ENCODE assay signal across 17 cellular contexts in the genomic region with DNA sequence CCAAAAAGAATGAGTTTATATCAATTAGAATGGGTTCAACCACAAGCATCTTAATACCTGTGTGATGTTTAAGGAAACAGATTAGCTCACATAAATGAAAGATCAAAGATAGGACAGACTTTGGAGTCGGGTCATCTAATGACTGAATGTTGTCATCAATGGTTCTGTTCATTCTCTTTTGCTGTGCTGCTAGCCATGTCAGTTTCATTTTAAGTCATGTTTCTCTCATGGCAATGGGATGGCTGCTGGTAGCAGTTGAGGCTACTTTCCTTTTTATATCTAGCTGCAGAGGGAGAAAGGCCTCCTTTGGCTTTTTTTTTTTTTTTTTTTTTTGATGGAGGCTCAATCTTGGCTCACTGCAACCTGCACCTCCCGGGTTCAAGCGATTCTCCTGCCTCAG.
DNase-seq lines count a peak whose midpoint lies in the region; ATAC-seq and TF ChIP-seq lines count a peak whose summit lies in the region.
"Had no signal": no experiment of that assay in that cellular context is flagged by ENCODE, and none has a peak within 500 bp of the region (broad histone marks: within the 10 kb centered on the region; RNA-seq: fewer than 3 reads in every experiment).

No MANE protein-coding gene starts in this region.

- in situ Hi-C loops in GM13976 (cut with MboI; ENCODE audit: low sequenced_read_pairs, unreplicated experiment): no loop called here

- ATAC-seq in HG03565 (IDR thresholded peaks at IDR 0.05; ENCODE audit: unreplicated experiment): peak; percentile 51
- ATAC-seq in HG02981 (IDR thresholded peaks at IDR 0.05; ENCODE audit: unreplicated experiment): no peak
- ATAC-seq: GM23338 had no signal

- DNase-seq in GM13976 (ENCODE audit: low spot score) (peak; percentile 11), GM19240 (ENCODE audit: insufficient read length, low spot score) (peak; percentile 6), dedifferentiated amniotic fluid mesenchymal stem cell (ENCODE audit: extremely low spot score) (no peak)
- DNase-seq in activated T-cell treated with anti-CD3 and anti-CD28 coated beads, Interleukin-2, amount 50 U/mL, for 48 hours: no peak
- DNase-seq: ACHN; BE2C; C1 segment of cervical spinal cord; CD4-positive, CD25-positive, alpha-beta regulatory T cell; CD8-positive, alpha-beta memory T cell; COR-L47; GDM1; HCEC 1CT; Kasumi-1; KG1 had no signal

- TF ChIP-seq CTCF in GM13976 (IDR thresholded peaks at IDR 0.05; ENCODE audit: borderline replicate concordance, control extremely low read depth, extremely low read depth, insufficient read depth, missing control alignments): no peak

Comparison
In these comparisons a context has a peak if more than half of its experiments do, and no peak if none do; other contexts are left out.
1. DNase-seq: peak in GM13976 (single experiment) and GM19240 (single experiment); none in dedifferentiated amniotic fluid mesenchymal stem cell (single experiment) and activated T-cell treated with anti-CD3 and anti-CD28 coated beads, Interleukin-2, amount 50 U/mL, for 48 hours (0 of 2).